1 cellular context compared by ENCODE assay signal in the genomic region with DNA sequence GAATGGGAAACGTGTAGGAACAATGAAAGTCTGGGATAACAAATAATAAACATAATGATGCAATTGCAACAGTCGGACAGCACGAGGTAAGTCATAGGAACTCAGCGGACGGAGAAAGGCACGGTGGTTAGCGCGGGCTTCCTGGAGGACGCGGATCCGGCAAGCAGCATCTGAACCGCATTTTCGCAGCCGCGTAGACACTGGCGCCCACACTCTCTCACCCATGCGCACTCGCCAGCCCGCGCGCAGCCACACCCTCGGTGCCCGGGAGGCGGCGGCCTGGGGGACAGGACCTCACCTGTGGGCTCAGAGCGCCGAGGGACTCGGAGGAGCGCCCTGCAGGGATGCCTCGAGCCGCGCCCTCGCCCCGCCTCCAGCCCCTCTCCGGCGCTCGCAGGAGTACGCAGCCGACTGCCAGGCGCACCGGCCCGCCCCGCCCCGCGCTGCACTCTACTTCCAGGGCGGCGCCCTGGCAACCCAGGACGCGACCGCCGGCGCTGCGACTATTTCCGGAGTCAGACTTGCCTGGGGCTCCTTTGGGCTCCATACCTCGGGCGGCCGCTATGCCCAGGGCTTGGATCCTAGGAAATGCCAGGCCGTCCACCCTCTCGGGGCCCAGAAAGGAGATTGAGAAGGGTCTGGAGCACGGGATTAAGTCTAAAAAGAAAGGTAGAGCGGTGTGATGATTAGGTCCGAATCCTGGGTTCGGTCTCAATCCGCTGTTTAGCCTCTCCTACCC.
TF ChIP-seq lines count a peak whose summit lies in the region.

A gene (minus strand): TSS at position 413 of the 739 bp plus-strand sequence. CDS start 13,805 bp downstream, outside the sequence.

TF ChIP-seq in HepG2, 621 proteins besides CTCF, POLR2A, EP300 and RAD21 (continued from another document):
- TF ChIP-seq, protein P1, sequence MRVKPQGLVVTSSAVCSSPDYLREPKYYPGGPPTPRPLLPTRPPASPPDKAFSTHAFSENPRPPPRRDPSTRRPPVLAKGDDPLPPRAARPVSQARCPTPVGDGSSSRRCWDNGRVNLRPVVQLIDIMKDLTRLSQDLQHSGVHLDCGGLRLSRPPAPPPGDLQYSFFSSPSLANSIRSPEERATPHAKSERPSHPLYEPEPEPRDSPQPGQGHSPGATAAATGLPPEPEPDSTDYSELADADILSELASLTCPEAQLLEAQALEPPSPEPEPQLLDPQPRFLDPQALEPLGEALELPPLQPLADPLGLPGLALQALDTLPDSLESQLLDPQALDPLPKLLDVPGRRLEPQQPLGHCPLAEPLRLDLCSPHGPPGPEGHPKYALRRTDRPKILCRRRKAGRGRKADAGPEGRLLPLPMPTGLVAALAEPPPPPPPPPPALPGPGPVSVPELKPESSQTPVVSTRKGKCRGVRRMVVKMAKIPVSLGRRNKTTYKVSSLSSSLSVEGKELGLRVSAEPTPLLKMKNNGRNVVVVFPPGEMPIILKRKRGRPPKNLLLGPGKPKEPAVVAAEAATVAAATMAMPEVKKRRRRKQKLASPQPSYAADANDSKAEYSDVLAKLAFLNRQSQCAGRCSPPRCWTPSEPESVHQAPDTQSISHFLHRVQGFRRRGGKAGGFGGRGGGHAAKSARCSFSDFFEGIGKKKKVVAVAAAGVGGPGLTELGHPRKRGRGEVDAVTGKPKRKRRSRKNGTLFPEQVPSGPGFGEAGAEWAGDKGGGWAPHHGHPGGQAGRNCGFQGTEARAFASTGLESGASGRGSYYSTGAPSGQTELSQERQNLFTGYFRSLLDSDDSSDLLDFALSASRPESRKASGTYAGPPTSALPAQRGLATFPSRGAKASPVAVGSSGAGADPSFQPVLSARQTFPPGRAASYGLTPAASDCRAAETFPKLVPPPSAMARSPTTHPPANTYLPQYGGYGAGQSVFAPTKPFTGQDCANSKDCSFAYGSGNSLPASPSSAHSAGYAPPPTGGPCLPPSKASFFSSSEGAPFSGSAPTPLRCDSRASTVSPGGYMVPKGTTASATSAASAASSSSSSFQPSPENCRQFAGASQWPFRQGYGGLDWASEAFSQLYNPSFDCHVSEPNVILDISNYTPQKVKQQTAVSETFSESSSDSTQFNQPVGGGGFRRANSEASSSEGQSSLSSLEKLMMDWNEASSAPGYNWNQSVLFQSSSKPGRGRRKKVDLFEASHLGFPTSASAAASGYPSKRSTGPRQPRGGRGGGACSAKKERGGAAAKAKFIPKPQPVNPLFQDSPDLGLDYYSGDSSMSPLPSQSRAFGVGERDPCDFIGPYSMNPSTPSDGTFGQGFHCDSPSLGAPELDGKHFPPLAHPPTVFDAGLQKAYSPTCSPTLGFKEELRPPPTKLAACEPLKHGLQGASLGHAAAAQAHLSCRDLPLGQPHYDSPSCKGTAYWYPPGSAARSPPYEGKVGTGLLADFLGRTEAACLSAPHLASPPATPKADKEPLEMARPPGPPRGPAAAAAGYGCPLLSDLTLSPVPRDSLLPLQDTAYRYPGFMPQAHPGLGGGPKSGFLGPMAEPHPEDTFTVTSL (CRISPR knock-in tag; IDR thresholded peaks at IDR 0.05; ENCODE audit: borderline replicate concordance), result no peak
- TF ChIP-seq REPIN1 (CRISPR knock-in tag; IDR thresholded peaks at IDR 0.05; ENCODE audit: borderline replicate concordance, low read depth) (peak; percentile 21; the same call in 1 of the 2 replicates), KDM2A (CRISPR knock-in tag; IDR thresholded peaks at IDR 0.05; ENCODE audit: borderline replicate concordance, low read depth) (peak; percentile 52; the same call in 1 of the 2 replicates)
TF ChIP-seq in HepG2: peak in this region for 199.
